ENCODE assay signal across 25 cellular contexts in the genomic region with DNA sequence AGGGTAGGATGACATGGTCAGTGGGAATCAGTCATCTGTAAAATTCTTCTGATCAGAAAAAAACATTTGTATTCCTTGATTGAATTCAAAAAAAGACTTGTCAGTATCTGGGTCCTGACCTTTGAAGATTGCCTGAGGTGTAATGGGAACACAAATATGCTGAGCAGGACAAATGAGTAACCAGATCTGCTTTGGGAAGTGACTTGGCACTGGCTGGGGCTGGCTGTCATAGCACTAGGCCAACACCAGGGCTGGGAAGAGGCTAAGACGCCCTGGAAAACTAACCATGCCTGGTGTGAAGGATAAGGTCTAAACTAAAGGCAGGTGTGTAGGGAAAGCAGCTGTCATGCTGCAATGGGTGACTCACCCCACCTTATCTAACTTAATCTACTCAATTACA.
DNase-seq lines count a peak whose midpoint lies in the region; ATAC-seq and TF ChIP-seq lines count a peak whose summit lies in the region.
"Had no signal": no experiment of that assay in that cellular context is flagged by ENCODE, and none has a peak within 500 bp of the region (broad histone marks: within the 10 kb centered on the region; RNA-seq: fewer than 3 reads in every experiment).

No MANE protein-coding gene starts in this region.

- no peaks in the 10 kb centered on the region for H3K4me1 ChIP-seq in BE2C
- peaks cover 17% of the 10 kb centered on the region for H3K4me1 ChIP-seq in body of pancreas
- H3K4me1 ChIP-seq: suprapubic skin had no signal

- no peak overlapping the region for H3K27ac Mint-ChIP-seq in CD4-positive, alpha-beta T cell
- H3K27ac Mint-ChIP-seq: activated naive CD4-positive, alpha-beta T cell treated with anti-CD3 and anti-CD28 coated beads, Interleukin-2, amount 50 U/mL, for 72 hours; nephron; progenitor cell of endocrine pancreas had no signal

- no peaks in the 10 kb centered on the region for H3K4me1 Mint-ChIP-seq in CD4-positive, alpha-beta T cell (ENCODE audit: low read depth)
- H3K4me1 Mint-ChIP-seq: nephron had no signal

- H3K9me3 Mint-ChIP-seq in CD4-positive, alpha-beta T cell, result no peaks in the 10 kb centered on the region
- H3K9me3 Mint-ChIP-seq: activated naive CD4-positive, alpha-beta T cell treated with anti-CD3 and anti-CD28 coated beads, Interleukin-2, amount 50 U/mL, for 72 hours had no signal

- H3K36me3 Mint-ChIP-seq in CD4-positive, alpha-beta T cell (ENCODE audit: low read depth), result no peaks in the 10 kb centered on the region
- H3K36me3 Mint-ChIP-seq: activated naive CD4-positive, alpha-beta T cell treated with anti-CD3 and anti-CD28 coated beads, Interleukin-2, amount 50 U/mL, for 72 hours had no signal

- WGBS in body of pancreas, 2 donors, result 29 to 32% methylated on average over 1 of the region's 1 CpG

- H3K4me3 ChIP-seq in BE2C (ENCODE audit: low read depth, low read length), result no peak overlapping the region
- H3K4me3 ChIP-seq in body of pancreas, result no peak overlapping the region
- H3K4me3 ChIP-seq: GM12878, skin epidermis, suprapubic skin had no signal

- intact Hi-C loops in body of pancreas (cut with DNase I), result no loop called here
- intact Hi-C loops in CD4-positive, alpha-beta T cell (cut with DNase I, micrococcal nuclease), result no loop called here

- POLR2A ChIA-PET in CD4-positive, alpha-beta T cell (lab: Charles Lee), result no interaction called here

- no peak overlapping the region for H3K4me3 Mint-ChIP-seq in CD4-positive, alpha-beta T cell
- H3K4me3 Mint-ChIP-seq: nephron had no signal

- H3K9me3 ChIP-seq in BE2C (no peaks in the 10 kb centered on the region), body of pancreas (no peaks in the 10 kb centered on the region)
- no peaks in the 10 kb centered on the region for H3K9me3 ChIP-seq in CD4-positive, alpha-beta T cell (ENCODE audit: control insufficient read depth, low read length)
- H3K9me3 ChIP-seq: suprapubic skin had no signal

- CTCF ChIA-PET in CD4-positive, alpha-beta T cell (lab: Charles Lee), result no interaction called here

- no peaks in the 10 kb centered on the region for H3K27me3 Mint-ChIP-seq in CD4-positive, alpha-beta T cell
- H3K27me3 Mint-ChIP-seq: progenitor cell of endocrine pancreas had no signal

- no peak for TF ChIP-seq POLR2A in body of pancreas (IDR thresholded peaks at IDR 0.05)

- H3K36me3 ChIP-seq in BE2C, result no peaks in the 10 kb centered on the region
- no peaks in the 10 kb centered on the region for H3K36me3 ChIP-seq in body of pancreas (replicated peaks in 1 of 2; ENCODE audit: insufficient read depth in 1 of 2, low read depth in 2 of 2)
- H3K36me3 ChIP-seq: suprapubic skin had no signal

- peak; percentile 26 for DNase-seq in BE2C
- peak; percentile 36 for DNase-seq in HT-29 (ENCODE audit: low spot score)
- peak; percentile 17 to 39 (median 30) for DNase-seq in body of pancreas
- peak; percentile 96 for DNase-seq in kidney tubule cell (ENCODE audit: low spot score)
- no peak for DNase-seq in globus pallidus (ENCODE audit: low spot score)
- no peak for DNase-seq in CD4-positive, alpha-beta T cell
- DNase-seq in stimulated activated naive CD8-positive, alpha-beta T cell treated with anti-CD3 and anti-CD28 coated beads, Interleukin-15, Interleukin-2, amounts not matched to agents 100 U/mL and 50 U/mL, for 24 hours, result no peak
- DNase-seq: activated CD4-positive, CD25-positive, alpha-beta regulatory T cell; AML-193; COR-L47; cortex of kidney; foreskin fibroblast; GDM1; mesenchymal stem cell; NCI-H1436 treated with DMSO at 0.1 percent for 48 hours; SHP77 treated with DMSO at 0.1 percent for 48 hours; stimulated activated CD4-positive, alpha-beta T cell treated with anti-CD3 and anti-CD28 coated beads, Interleukin-4, amount 100 ng/mL, for 24 hours; T-helper 2 cell had no signal

- TF ChIP-seq CTCF in BE2C (IDR thresholded peaks at IDR 0.05; ENCODE audit: low read depth, low read length), result peak; percentile 35
- TF ChIP-seq CTCF in body of pancreas (IDR thresholded peaks at IDR 0.05), result peak in 5 of 7 experiments; percentile 9 to 34 (median 24)
- no peak for TF ChIP-seq CTCF in CD4-positive, alpha-beta T cell (IDR thresholded peaks at IDR 0.05)

- ATAC-seq in body of pancreas, result peak; percentile 68
- no peak for ATAC-seq in HG03439 (IDR thresholded peaks at IDR 0.05; ENCODE audit: unreplicated experiment)
- no peak for ATAC-seq in CD4-positive, alpha-beta T cell (ENCODE audit: poor library complexity)
- ATAC-seq in stimulated activated naive CD8-positive, alpha-beta T cell treated with anti-CD3 and anti-CD28 coated beads, Interleukin-15, Interleukin-2, amounts not matched to agents 100 U/mL and 50 U/mL, for 24 hours, result no peak
- ATAC-seq: activated naive CD4-positive, alpha-beta T cell treated with anti-CD3 and anti-CD28 coated beads, Interleukin-2, amount 50 U/mL, for 72 hours; GM12878 had no signal

- H3K27ac ChIP-seq in body of pancreas, result peak overlapping the region in 1 of 4 donors; percentile 17
- no peak overlapping the region for H3K27ac ChIP-seq in CD4-positive, alpha-beta T cell (ENCODE audit: low read depth, low read length)
- H3K27ac ChIP-seq: skin epidermis, suprapubic skin had no signal

- H3K27me3 ChIP-seq in BE2C, result no peaks in the 10 kb centered on the region
- no peaks in the 10 kb centered on the region for H3K27me3 ChIP-seq in body of pancreas
- H3K27me3 ChIP-seq in CD4-positive, alpha-beta T cell (ENCODE audit: control insufficient read depth, insufficient read depth, low read length), result no peaks in the 10 kb centered on the region
- H3K27me3 ChIP-seq: suprapubic skin had no signal

Comparison
In these comparisons a context has a peak if more than half of its experiments do, and no peak if none do; other contexts are left out.
1. DNase-seq: peak in BE2C (single experiment), HT-29 (single experiment), body of pancreas (4 of 4) and kidney tubule cell (single experiment); none in globus pallidus (single experiment), CD4-positive, alpha-beta T cell (0 of 10) and stimulated activated naive CD8-positive, alpha-beta T cell treated with anti-CD3 and anti-CD28 coated beads, Interleukin-15, Interleukin-2, amounts not matched to agents 100 U/mL and 50 U/mL, for 24 hours (single experiment).